ENCODE assay signal across 1 cellular context in genomic region chr3:25604107-25604805, GRCh38.
TF ChIP-seq lines count a peak whose summit lies in the region.

No MANE protein-coding gene starts in this region.

TF ChIP-seq in IMR-90, 13 proteins besides CTCF, POLR2A, EP300 and RAD21 (continued from another document):
- TF ChIP-seq, protein P1, sequence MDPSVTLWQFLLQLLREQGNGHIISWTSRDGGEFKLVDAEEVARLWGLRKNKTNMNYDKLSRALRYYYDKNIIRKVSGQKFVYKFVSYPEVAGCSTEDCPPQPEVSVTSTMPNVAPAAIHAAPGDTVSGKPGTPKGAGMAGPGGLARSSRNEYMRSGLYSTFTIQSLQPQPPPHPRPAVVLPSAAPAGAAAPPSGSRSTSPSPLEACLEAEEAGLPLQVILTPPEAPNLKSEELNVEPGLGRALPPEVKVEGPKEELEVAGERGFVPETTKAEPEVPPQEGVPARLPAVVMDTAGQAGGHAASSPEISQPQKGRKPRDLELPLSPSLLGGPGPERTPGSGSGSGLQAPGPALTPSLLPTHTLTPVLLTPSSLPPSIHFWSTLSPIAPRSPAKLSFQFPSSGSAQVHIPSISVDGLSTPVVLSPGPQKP (IDR thresholded peaks at IDR 0.05; ENCODE audit: borderline replicate concordance, low read depth, low read length): no peak
- TF ChIP-seq CEBPB (IDR thresholded peaks at IDR 0.05; ENCODE audit: low read depth, low read length) (0 out of 2 replicates have a peak, but pooled peaks have one; percentile 14), BHLHE40 (IDR thresholded peaks at IDR 0.05; ENCODE audit: low read depth, low read length) (peak; percentile 50), FOS (IDR thresholded peaks at IDR 0.05; ENCODE audit: low read depth, low read length) (peak; percentile 88), NFE2L2 (IDR thresholded peaks at IDR 0.05; ENCODE audit: low read depth, low read length) (no peak)
